22 cellular contexts compared by ENCODE assay signal in the genomic region with DNA sequence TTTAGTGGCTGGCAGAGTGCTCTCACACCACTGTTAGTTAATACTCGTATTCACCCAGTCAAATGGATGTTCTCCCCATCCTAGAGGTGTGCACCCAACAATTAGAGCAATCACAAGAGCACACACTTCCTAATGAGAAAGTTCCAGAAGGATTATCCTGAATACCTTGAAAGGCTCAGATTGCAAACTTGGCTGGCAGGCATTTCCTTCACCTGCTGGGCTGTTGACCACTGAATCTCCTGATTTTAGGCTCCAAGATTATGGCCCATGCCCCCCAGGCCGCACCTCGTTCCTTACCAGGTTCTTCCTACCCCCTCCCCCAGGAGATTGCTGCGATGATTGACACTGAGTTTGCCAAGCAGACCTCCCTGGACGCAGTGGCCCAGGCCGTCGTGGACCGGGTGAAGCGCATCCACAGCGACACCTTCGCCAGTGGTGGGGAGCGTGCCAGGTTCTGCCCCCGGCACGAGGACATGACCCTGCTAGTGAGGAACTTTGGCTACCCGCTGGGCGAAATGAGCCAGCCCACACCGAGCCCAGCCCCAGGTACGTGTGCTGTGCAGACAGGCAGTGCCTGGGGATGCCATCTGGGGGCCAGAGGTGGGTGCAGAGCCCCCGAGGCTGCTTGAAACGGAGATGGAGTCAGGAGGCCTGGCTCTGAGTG.
"Had no signal": no experiment of that assay in that cellular context is flagged by ENCODE, and none has a peak within 500 bp of the region (broad histone marks: within the 10 kb centered on the region; RNA-seq: fewer than 3 reads in every experiment).

No MANE protein-coding gene starts in this region.

- H3K4me1 ChIP-seq: parathyroid adenoma, right lobe of liver had no signal

- H3K9ac ChIP-seq: parathyroid adenoma had no signal

- H3K27me3 ChIP-seq: esophagus squamous epithelium, gastroesophageal sphincter, right lobe of liver, stomach, transverse colon had no signal

- H3K4me3 ChIP-seq: esophagus squamous epithelium, gastroesophageal sphincter, lung, psoas muscle, right lobe of liver, stomach, thoracic aorta, transverse colon had no signal

- H3K4me3 Mint-ChIP-seq: nephron had no signal

- DNase-seq: effector memory CD4-positive, alpha-beta T cell; esophagus squamous epithelium; foreskin fibroblast; glutamatergic neuron; left colon; left ventricle myocardium superior; mesenchymal stem cell; naive B cell; retina; stimulated activated CD4-positive, alpha-beta T cell treated with anti-CD3 and anti-CD28 coated beads, Interleukin-2, amount 100 ng/mL, for 24 hours; stimulated activated naive CD4-positive, alpha-beta T cell; stomach; substantia nigra; transverse colon had no signal

- H3K27me3 Mint-ChIP-seq: naive B cell had no signal

- H3K9me3 Mint-ChIP-seq: naive B cell, nephron had no signal

- H2AFZ ChIP-seq: parathyroid adenoma had no signal

- H3K9me3 ChIP-seq: esophagus squamous epithelium, gastroesophageal sphincter, psoas muscle, right lobe of liver, stomach, thoracic aorta, transverse colon had no signal

- H3K27ac ChIP-seq: epithelial cell of prostate, esophagus squamous epithelium, gastroesophageal sphincter, parathyroid adenoma, psoas muscle, right lobe of liver, stomach, thoracic aorta had no signal

- H3K79me2 ChIP-seq: parathyroid adenoma had no signal

- H3K4me1 Mint-ChIP-seq: naive B cell had no signal
